In genomic region chr10:112442063-112442462, GRCh38 we compare ENCODE assay signal across 1 cellular context.
TF ChIP-seq lines count a peak whose summit lies in the region.

No MANE protein-coding gene starts in this region.

TF ChIP-seq in GM12878, 131 proteins besides CTCF, POLR2A, EP300 and RAD21 (continued from another document):
- no peak for TF ChIP-seq ATF2 (IDR thresholded peaks at IDR 0.05; ENCODE audit: low read length)
